Comparison of ENCODE assay signal across 1 cellular context in the genomic region with DNA sequence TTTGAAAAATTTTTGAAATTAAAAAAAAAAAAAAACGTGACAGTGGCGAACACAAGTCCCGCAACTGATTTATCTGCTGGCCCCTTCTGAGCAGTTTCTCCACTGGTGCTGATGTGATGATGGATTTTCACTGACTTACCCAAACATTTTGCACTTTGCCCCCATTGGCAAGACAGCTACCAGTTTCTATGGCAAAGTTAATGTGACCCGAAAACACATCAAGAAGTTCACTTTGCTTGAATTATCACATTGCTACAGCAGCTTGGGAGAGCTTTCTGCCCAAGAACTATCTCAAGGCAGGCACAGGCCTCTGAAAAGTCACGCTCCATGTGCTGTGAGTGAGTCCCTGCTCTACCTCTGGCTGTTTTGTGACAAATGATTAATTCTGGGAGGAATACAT.
A peak's percentile ranks its signal among the peaks of the same experiment; 100 is the strongest.
TF ChIP-seq lines count a peak whose summit lies in the region.

No MANE protein-coding gene starts in this region.

TF ChIP-seq in liver, 16 proteins besides CTCF, POLR2A, EP300 and RAD21 (continued from another document):
- TF ChIP-seq, protein P1, sequence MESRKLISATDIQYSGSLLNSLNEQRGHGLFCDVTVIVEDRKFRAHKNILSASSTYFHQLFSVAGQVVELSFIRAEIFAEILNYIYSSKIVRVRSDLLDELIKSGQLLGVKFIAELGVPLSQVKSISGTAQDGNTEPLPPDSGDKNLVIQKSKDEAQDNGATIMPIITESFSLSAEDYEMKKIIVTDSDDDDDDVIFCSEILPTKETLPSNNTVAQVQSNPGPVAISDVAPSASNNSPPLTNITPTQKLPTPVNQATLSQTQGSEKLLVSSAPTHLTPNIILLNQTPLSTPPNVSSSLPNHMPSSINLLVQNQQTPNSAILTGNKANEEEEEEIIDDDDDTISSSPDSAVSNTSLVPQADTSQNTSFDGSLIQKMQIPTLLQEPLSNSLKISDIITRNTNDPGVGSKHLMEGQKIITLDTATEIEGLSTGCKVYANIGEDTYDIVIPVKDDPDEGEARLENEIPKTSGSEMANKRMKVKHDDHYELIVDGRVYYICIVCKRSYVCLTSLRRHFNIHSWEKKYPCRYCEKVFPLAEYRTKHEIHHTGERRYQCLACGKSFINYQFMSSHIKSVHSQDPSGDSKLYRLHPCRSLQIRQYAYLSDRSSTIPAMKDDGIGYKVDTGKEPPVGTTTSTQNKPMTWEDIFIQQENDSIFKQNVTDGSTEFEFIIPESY (IDR thresholded peaks at IDR 0.05) = no peak
- no peak for TF ChIP-seq YY1 (IDR thresholded peaks at IDR 0.05)
- TF ChIP-seq, protein P2, sequence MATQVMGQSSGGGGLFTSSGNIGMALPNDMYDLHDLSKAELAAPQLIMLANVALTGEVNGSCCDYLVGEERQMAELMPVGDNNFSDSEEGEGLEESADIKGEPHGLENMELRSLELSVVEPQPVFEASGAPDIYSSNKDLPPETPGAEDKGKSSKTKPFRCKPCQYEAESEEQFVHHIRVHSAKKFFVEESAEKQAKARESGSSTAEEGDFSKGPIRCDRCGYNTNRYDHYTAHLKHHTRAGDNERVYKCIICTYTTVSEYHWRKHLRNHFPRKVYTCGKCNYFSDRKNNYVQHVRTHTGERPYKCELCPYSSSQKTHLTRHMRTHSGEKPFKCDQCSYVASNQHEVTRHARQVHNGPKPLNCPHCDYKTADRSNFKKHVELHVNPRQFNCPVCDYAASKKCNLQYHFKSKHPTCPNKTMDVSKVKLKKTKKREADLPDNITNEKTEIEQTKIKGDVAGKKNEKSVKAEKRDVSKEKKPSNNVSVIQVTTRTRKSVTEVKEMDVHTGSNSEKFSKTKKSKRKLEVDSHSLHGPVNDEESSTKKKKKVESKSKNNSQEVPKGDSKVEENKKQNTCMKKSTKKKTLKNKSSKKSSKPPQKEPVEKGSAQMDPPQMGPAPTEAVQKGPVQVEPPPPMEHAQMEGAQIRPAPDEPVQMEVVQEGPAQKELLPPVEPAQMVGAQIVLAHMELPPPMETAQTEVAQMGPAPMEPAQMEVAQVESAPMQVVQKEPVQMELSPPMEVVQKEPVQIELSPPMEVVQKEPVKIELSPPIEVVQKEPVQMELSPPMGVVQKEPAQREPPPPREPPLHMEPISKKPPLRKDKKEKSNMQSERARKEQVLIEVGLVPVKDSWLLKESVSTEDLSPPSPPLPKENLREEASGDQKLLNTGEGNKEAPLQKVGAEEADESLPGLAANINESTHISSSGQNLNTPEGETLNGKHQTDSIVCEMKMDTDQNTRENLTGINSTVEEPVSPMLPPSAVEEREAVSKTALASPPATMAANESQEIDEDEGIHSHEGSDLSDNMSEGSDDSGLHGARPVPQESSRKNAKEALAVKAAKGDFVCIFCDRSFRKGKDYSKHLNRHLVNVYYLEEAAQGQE (IDR thresholded peaks at IDR 0.05) = no peak
- peak; percentile 34 to 60 for TF ChIP-seq HNF4A (conservative IDR thresholded peaks at IDR 0.05)
- TF ChIP-seq GABPA (IDR thresholded peaks at IDR 0.05 in 1 of 2, conservative IDR thresholded peaks at IDR 0.05 in 1 of 2) = no peak
- peak in 1 of 2 donors; percentile 15 for TF ChIP-seq RXRA (IDR thresholded peaks at IDR 0.05)
